In genomic region chr1:58881471-58881994, GRCh38 we compare ENCODE assay signal across 2 cellular contexts.
A peak's percentile ranks its signal among the peaks of the same experiment; 100 is the strongest.
TF ChIP-seq lines count a peak whose summit lies in the region.

No MANE protein-coding gene starts in this region.

TF ChIP-seq in SK-N-SH, 30 proteins besides CTCF, POLR2A, EP300 and RAD21 (continued from another document):
- TF ChIP-seq REST (IDR thresholded peaks at IDR 0.05; ENCODE audit: low read depth, low read length) = no peak
- TF ChIP-seq CHD2 (IDR thresholded peaks at IDR 0.05; ENCODE audit: low read length, partially characterized antibody) = no peak
- peak; percentile 40; the same call in 1 of the 2 replicates for TF ChIP-seq FOSL2 (IDR thresholded peaks at IDR 0.05; ENCODE audit: borderline replicate concordance, low read depth)

TF ChIP-seq in SK-N-SH treated with all-trans-retinoic acid at 6 μM for 48 hours, 23 proteins besides CTCF, POLR2A, EP300 and RAD21 (continued from another document):
- TF ChIP-seq TSHZ2 (CRISPR knock-in tag; IDR thresholded peaks at IDR 0.05) (no peak), PPARA (CRISPR knock-in tag; IDR thresholded peaks at IDR 0.05; ENCODE audit: borderline replicate concordance) (no peak), ZNF70 (CRISPR knock-in tag; IDR thresholded peaks at IDR 0.05) (no peak), CREB5 (CRISPR knock-in tag; IDR thresholded peaks at IDR 0.05; ENCODE audit: low read depth) (no peak), PATZ1 (CRISPR knock-in tag; IDR thresholded peaks at IDR 0.05; ENCODE audit: borderline replicate concordance) (no peak), ARNTL (CRISPR knock-in tag; IDR thresholded peaks at IDR 0.05; ENCODE audit: borderline replicate concordance, low read depth) (no peak)
